ENCODE assay signal across 1 cellular context in genomic region chr14:91409991-91410401, GRCh38.
A peak's percentile ranks its signal among the peaks of the same experiment; 100 is the strongest.
TF ChIP-seq lines count a peak whose summit lies in the region.

No MANE protein-coding gene starts in this region.

TF ChIP-seq in GM12878, 131 proteins besides CTCF, POLR2A, EP300 and RAD21:
- TF ChIP-seq CBX5 (IDR thresholded peaks at IDR 0.05; ENCODE audit: low read depth) (no peak), MTA3 (IDR thresholded peaks at IDR 0.05; ENCODE audit: borderline replicate concordance, low read length) (no peak), EZH2 (IDR thresholded peaks at IDR 0.05; ENCODE audit: borderline replicate concordance, control insufficient read depth, low read depth, low read length) (no peak), BCL3 (IDR thresholded peaks at IDR 0.05; ENCODE audit: borderline replicate concordance, insufficient read depth, low read depth, low read length, poor library complexity, severe bottlenecking) (peak; percentile 43), ATF3 (IDR thresholded peaks at IDR 0.05; ENCODE audit: borderline replicate concordance, extremely low read depth, low read depth, low read length) (no peak), BCLAF1 (IDR thresholded peaks at IDR 0.05) (no peak), PKNOX1 (IDR thresholded peaks at IDR 0.05) (0 out of 2 replicates have a peak, but pooled peaks have one; percentile 12), GATAD2B (conservative IDR thresholded peaks at IDR 0.05; ENCODE audit: low read depth) (no peak), NBN (IDR thresholded peaks at IDR 0.05) (no peak)
